1 cellular context compared by ENCODE assay signal in the genomic region with DNA sequence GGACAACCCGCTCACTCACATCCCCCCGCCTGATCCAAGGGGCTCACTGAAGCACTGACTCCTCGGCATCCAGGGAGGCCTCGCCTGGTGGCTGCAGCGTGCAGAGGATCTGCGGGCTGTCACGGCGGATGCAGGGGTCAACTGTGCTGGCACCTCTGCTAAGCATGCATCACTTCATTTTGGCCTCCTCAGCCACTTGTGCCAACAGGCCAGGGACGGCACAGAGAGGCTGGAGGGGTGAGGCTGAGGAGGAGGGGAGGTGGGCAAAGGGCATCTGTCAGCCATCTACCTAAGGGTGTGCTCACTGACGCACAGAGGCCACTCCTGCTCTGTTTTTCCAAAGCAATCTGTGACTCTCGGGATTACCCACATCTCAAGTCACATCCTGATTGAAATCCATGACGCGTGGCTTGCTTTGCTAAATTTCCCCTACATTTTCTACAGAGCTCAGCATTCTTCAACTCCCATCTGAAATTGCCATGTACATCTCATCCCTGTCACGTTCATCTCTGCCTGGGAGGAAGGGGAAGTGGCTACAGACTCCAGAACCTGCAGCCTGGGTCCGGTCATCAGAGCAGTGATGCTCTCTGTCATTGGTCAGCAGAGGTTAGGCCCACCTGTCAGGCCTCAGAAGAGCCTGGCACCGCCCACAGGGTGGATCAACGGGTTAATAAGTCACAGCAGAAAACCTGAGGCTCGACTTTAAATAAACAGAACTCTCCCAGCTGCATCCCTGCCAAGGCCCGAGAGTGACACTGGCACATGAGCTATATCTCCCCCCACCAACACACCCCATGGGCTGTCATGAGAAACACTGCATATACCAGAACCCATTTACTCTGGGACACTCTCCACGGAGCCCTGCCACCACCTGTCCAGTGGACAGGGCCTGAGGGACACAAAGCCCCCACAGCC.
TF ChIP-seq lines count a peak whose summit lies in the region.

No MANE protein-coding gene starts in this region.

TF ChIP-seq in HepG2, 621 proteins besides CTCF, POLR2A, EP300 and RAD21 (continued from another document and continues in another):
- no peak for TF ChIP-seq ZNF207 (IDR thresholded peaks at IDR 0.05; ENCODE audit: borderline replicate concordance)
- TF ChIP-seq, protein P1, sequence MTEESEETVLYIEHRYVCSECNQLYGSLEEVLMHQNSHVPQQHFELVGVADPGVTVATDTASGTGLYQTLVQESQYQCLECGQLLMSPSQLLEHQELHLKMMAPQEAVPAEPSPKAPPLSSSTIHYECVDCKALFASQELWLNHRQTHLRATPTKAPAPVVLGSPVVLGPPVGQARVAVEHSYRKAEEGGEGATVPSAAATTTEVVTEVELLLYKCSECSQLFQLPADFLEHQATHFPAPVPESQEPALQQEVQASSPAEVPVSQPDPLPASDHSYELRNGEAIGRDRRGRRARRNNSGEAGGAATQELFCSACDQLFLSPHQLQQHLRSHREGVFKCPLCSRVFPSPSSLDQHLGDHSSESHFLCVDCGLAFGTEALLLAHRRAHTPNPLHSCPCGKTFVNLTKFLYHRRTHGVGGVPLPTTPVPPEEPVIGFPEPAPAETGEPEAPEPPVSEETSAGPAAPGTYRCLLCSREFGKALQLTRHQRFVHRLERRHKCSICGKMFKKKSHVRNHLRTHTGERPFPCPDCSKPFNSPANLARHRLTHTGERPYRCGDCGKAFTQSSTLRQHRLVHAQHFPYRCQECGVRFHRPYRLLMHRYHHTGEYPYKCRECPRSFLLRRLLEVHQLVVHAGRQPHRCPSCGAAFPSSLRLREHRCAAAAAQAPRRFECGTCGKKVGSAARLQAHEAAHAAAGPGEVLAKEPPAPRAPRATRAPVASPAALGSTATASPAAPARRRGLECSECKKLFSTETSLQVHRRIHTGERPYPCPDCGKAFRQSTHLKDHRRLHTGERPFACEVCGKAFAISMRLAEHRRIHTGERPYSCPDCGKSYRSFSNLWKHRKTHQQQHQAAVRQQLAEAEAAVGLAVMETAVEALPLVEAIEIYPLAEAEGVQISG (CRISPR knock-in tag; IDR thresholded peaks at IDR 0.05) = peak; percentile 27; the same call in 1 of the 2 replicates
- no peak for TF ChIP-seq MTA3 (CRISPR knock-in tag; IDR thresholded peaks at IDR 0.05)
- no peak for TF ChIP-seq MLLT10 (CRISPR knock-in tag; IDR thresholded peaks at IDR 0.05)
- no peak for TF ChIP-seq ZBTB33 (CRISPR knock-in tag; IDR thresholded peaks at IDR 0.05)
- TF ChIP-seq FOXP1 (IDR thresholded peaks at IDR 0.05) = no peak
- TF ChIP-seq FOXP1 (CRISPR knock-in tag; IDR thresholded peaks at IDR 0.05) = peak; percentile 53; the same call in 1 of the 2 replicates
- TF ChIP-seq MEIS2 (CRISPR knock-in tag; IDR thresholded peaks at IDR 0.05) = peak; percentile 40; the same call in 1 of the 2 replicates
- no peak for TF ChIP-seq ATM (IDR thresholded peaks at IDR 0.05; ENCODE audit: borderline replicate concordance)
- TF ChIP-seq SRY (CRISPR knock-in tag; IDR thresholded peaks at IDR 0.05) = no peak
- no peak for TF ChIP-seq ZNF609 (CRISPR knock-in tag; IDR thresholded peaks at IDR 0.05; ENCODE audit: borderline replicate concordance)
- TF ChIP-seq RFX3 (CRISPR knock-in tag; IDR thresholded peaks at IDR 0.05) = no peak
- no peak for TF ChIP-seq ZSCAN21 (CRISPR knock-in tag; IDR thresholded peaks at IDR 0.05; ENCODE audit: borderline replicate concordance)
- no peak for TF ChIP-seq MBD4 (IDR thresholded peaks at IDR 0.05; ENCODE audit: borderline replicate concordance, low read length)
- TF ChIP-seq STAG1 (CRISPR knock-in tag; IDR thresholded peaks at IDR 0.05) = no peak
- no peak for TF ChIP-seq PRDM15 (CRISPR knock-in tag; IDR thresholded peaks at IDR 0.05)
- TF ChIP-seq, protein P2, sequence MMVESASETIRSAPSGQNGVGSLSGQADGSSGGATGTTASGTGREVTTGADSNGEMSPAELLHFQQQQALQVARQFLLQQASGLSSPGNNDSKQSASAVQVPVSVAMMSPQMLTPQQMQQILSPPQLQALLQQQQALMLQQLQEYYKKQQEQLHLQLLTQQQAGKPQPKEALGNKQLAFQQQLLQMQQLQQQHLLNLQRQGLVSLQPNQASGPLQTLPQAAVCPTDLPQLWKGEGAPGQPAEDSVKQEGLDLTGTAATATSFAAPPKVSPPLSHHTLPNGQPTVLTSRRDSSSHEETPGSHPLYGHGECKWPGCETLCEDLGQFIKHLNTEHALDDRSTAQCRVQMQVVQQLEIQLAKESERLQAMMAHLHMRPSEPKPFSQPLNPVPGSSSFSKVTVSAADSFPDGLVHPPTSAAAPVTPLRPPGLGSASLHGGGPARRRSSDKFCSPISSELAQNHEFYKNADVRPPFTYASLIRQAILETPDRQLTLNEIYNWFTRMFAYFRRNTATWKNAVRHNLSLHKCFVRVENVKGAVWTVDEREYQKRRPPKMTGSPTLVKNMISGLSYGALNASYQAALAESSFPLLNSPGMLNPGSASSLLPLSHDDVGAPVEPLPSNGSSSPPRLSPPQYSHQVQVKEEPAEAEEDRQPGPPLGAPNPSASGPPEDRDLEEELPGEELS (CRISPR knock-in tag; IDR thresholded peaks at IDR 0.05) = peak; percentile 45; the same call in 1 of the 2 replicates
- TF ChIP-seq MEF2D (CRISPR knock-in tag; IDR thresholded peaks at IDR 0.05) = no peak
- TF ChIP-seq SMAD3 (CRISPR knock-in tag; IDR thresholded peaks at IDR 0.05) = no peak
- TF ChIP-seq ZBTB20 (CRISPR knock-in tag; IDR thresholded peaks at IDR 0.05; ENCODE audit: borderline replicate concordance, low read depth) = peak; percentile 40; the same call in 1 of the 2 replicates
- TF ChIP-seq RORA (CRISPR knock-in tag; IDR thresholded peaks at IDR 0.05) = no peak
- TF ChIP-seq, protein P3, sequence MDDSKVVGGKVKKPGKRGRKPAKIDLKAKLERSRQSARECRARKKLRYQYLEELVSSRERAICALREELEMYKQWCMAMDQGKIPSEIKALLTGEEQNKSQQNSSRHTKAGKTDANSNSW (CRISPR knock-in tag; IDR thresholded peaks at IDR 0.05; ENCODE audit: borderline replicate concordance) = no peak
- TF ChIP-seq, protein P4, sequence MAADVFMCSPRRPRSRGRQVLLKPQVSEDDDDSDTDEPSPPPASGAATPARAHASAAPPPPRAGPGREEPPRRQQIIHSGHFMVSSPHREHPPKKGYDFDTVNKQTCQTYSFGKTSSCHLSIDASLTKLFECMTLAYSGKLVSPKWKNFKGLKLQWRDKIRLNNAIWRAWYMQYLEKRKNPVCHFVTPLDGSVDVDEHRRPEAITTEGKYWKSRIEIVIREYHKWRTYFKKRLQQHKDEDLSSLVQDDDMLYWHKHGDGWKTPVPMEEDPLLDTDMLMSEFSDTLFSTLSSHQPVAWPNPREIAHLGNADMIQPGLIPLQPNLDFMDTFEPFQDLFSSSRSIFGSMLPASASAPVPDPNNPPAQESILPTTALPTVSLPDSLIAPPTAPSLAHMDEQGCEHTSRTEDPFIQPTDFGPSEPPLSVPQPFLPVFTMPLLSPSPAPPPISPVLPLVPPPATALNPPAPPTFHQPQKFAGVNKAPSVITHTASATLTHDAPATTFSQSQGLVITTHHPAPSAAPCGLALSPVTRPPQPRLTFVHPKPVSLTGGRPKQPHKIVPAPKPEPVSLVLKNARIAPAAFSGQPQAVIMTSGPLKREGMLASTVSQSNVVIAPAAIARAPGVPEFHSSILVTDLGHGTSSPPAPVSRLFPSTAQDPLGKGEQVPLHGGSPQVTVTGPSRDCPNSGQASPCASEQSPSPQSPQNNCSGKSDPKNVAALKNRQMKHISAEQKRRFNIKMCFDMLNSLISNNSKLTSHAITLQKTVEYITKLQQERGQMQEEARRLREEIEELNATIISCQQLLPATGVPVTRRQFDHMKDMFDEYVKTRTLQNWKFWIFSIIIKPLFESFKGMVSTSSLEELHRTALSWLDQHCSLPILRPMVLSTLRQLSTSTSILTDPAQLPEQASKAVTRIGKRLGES (CRISPR knock-in tag; IDR thresholded peaks at IDR 0.05; ENCODE audit: borderline replicate concordance) = no peak
- peak; percentile 36; the same call in 1 of the 2 replicates for TF ChIP-seq ZKSCAN8 (CRISPR knock-in tag; IDR thresholded peaks at IDR 0.05; ENCODE audit: borderline replicate concordance)
- TF ChIP-seq ZNF331 (CRISPR knock-in tag; IDR thresholded peaks at IDR 0.05) = peak; percentile 86
- TF ChIP-seq, protein P5, sequence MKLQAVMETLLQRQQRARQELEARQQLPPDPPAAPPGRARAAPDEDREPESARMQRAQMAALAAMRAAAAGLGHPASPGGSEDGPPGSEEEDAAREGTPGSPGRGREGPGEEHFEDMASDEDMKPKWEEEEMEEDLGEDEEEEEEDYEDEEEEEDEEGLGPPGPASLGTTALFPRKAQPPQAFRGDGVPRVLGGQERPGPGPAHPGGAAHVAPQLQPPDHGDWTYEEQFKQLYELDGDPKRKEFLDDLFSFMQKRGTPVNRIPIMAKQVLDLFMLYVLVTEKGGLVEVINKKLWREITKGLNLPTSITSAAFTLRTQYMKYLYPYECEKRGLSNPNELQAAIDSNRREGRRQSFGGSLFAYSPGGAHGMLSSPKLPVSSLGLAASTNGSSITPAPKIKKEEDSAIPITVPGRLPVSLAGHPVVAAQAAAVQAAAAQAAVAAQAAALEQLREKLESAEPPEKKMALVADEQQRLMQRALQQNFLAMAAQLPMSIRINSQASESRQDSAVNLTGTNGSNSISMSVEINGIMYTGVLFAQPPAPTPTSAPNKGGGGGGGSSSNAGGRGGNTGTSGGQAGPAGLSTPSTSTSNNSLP (IDR thresholded peaks at IDR 0.05; ENCODE audit: low read depth, low read length) = no peak
- no peak for TF ChIP-seq ZNF337 (CRISPR knock-in tag; IDR thresholded peaks at IDR 0.05; ENCODE audit: borderline replicate concordance, low read depth)
- no peak for TF ChIP-seq ZNF224 (CRISPR knock-in tag; IDR thresholded peaks at IDR 0.05)
- no peak for TF ChIP-seq ONECUT2 (CRISPR knock-in tag; IDR thresholded peaks at IDR 0.05)
- no peak for TF ChIP-seq SUZ12 (IDR thresholded peaks at IDR 0.05; ENCODE audit: low read depth, low read length)
- no peak; the same call in 1 of the 2 replicates for TF ChIP-seq KLF9 (CRISPR knock-in tag; IDR thresholded peaks at IDR 0.05; ENCODE audit: low read depth)
- no peak for TF ChIP-seq MATR3 (CRISPR knock-in tag; IDR thresholded peaks at IDR 0.05)
- no peak for TF ChIP-seq ZNF260 (CRISPR knock-in tag; IDR thresholded peaks at IDR 0.05; ENCODE audit: borderline replicate concordance, low read depth)
- TF ChIP-seq CENPT (CRISPR knock-in tag; IDR thresholded peaks at IDR 0.05; ENCODE audit: low read depth) = no peak
- TF ChIP-seq ETV6 (CRISPR knock-in tag; conservative IDR thresholded peaks at IDR 0.05) = no peak
